Comparison of ENCODE assay signal across 20 cellular contexts in the genomic region with DNA sequence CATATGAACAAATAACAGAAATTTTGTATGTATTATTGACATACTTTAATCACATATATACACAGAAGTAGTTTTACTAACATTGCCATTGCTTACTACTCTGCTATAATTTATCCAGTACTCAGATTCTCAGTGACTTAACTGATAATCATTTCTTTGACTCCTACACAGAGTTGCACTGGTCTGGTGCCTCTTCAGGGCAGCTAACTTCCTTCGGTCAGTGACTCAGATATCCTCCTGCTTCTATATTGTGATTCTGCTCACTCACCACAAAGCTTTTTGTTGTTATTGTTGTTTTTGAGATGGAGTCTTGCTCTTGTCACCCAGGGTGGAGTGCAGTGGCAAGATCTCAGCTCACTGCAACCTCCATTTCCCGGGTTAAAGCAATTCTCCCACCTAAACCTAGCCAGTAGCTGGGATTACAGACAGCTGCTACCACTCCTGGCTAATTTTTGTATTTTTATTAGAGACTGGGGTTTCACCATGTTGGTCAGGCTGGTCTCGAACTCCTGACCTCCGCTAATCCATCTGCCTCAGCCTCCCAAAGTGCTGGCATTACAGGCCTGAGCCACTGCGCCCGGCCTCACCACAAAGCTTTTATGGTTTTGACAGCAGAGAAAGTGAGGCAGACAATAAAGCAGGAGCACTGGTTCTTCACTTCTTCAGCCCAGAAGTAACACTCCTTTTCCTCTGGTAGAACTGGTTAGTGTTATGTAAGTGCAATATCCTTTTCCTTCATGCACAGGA.
"Had no signal": no experiment of that assay in that cellular context is flagged by ENCODE, and none has a peak within 500 bp of the region (broad histone marks: within the 10 kb centered on the region; RNA-seq: fewer than 3 reads in every experiment).

No MANE protein-coding gene starts in this region.

- ATAC-seq: activated CD4-positive, alpha-beta T cell treated with anti-CD3 and anti-CD28 coated beads for 36 hours; activated naive CD4-positive, alpha-beta T cell treated with anti-CD3 and anti-CD28 coated beads, Interleukin-2, amount 50 U/mL, for 72 hours; naive thymus-derived CD8-positive, alpha-beta T cell; sciatic nerve; stimulated activated naive CD8-positive, alpha-beta T cell treated with anti-CD3 and anti-CD28 coated beads, Interleukin-15, amount 100 ng/mL, for 72 hours had no signal

- H3K79me2 ChIP-seq: parathyroid adenoma had no signal

- FAIRE-seq: keratinocyte had no signal

- H3K9me3 ChIP-seq: suprapubic skin had no signal

- H3K27ac ChIP-seq: parathyroid adenoma, suprapubic skin had no signal

- DNase-seq: activated CD4-positive, alpha-beta T cell treated with anti-CD3 and anti-CD28 coated beads for 36 hours; activated CD4-positive, alpha-beta T cell treated with anti-CD3 and anti-CD28 coated beads, Interleukin-2, amount 50 U/mL, for 48 hours; activated gamma-delta T cell; amniotic stem cell; central memory CD4-positive, alpha-beta T cell; foreskin melanocyte; glutamatergic neuron; hypothalamus; mesenchymal stem cell; naive thymus-derived CD8-positive, alpha-beta T cell; stimulated activated CD4-positive, alpha-beta T cell treated with anti-CD3 and anti-CD28 coated beads, Interleukin-4, amount 100 ng/mL, for 1 hour; stimulated activated naive CD8-positive, alpha-beta T cell treated with anti-CD3 and anti-CD28 coated beads, Interleukin-15, amount 100 ng/mL, for 72 hours; T1000; trophoblast cell had no signal

- H3K27me3 ChIP-seq: suprapubic skin had no signal

- H3K4me1 ChIP-seq: parathyroid adenoma, suprapubic skin had no signal

- H3K4me2 ChIP-seq: smooth muscle cell had no signal

- H3K9ac ChIP-seq: parathyroid adenoma had no signal

- H3K36me3 ChIP-seq: suprapubic skin had no signal

- H2AFZ ChIP-seq: parathyroid adenoma had no signal

- H3K4me3 ChIP-seq: smooth muscle cell, suprapubic skin had no signal
